Comparison of ENCODE assay signal across 8 cellular contexts in genomic region chr6:30686908-30687658, GRCh38. TPM values are rescaled to one million over a fixed set of nuclear protein-coding genes. Genes with fewer than 3 reads are reported as not detected.
A peak's percentile ranks its signal among the peaks of the same experiment; 100 is the strongest.
DNase-seq lines count a peak whose midpoint lies in the region; ATAC-seq and TF ChIP-seq lines count a peak whose summit lies in the region.

No MANE protein-coding gene starts in this region.

- H3K4me3 ChIP-seq in AG10803 (ENCODE audit: low read length) (peak overlapping the region; percentile 93), lower leg skin (ENCODE audit: low read depth, poor library complexity, severe bottlenecking) (peak overlapping the region; percentile 76)

- no peak for TF ChIP-seq CTCF in AG10803 (conservative IDR thresholded peaks at IDR 0.05; ENCODE audit: low read length)
- TF ChIP-seq CTCF in lower leg skin (IDR thresholded peaks at IDR 0.05), result no peak

- DNase-seq in AG10803 (ENCODE audit: low read depth) (peak; percentile 99), NCI-H524 treated with DMSO at 0.1 percent for 48 hours (lab: John Stamatoyannopoulos, UW) (peak; percentile 34), dermis microvascular lymphatic vessel endothelial cell (ENCODE audit: low read depth in 2 of 2) (peak; percentile 72 to 96), lower leg skin (ENCODE audit: low spot score in 2 of 2) (peak; percentile 96 to 99)
- peak; percentile 60 for DNase-seq in activated CD4-positive, alpha-beta T cell treated with anti-CD3 and anti-CD28 coated beads, Interleukin-2, amount 50 U/mL, for 1 hour
- peak; percentile 83 for DNase-seq in stimulated activated CD4-positive, alpha-beta T cell treated with anti-CD3 and anti-CD28 coated beads, Interleukin-4, amount 100 ng/mL, for 24 hours

- WGBS in lower leg skin, 2 donors, result 1 to 2% methylated on average over 48 to 49 of the region's 52 CpGs

- TF ChIP-seq POLR2A in GM19099 (IDR thresholded peaks at IDR 0.05; ENCODE audit: extremely low read depth, insufficient read length, low read depth), result peak; percentile 66
- TF ChIP-seq POLR2A in lower leg skin (IDR thresholded peaks at IDR 0.05), result no peak

- intact Hi-C loops in lower leg skin (cut with DNase I; ENCODE audit: low total_unique reads), result no loop called here

- ATAC-seq in HG03460 (IDR thresholded peaks at IDR 0.05; ENCODE audit: unreplicated experiment), result peak; percentile 44

RNA-seq across cellular contexts. Expression of gene PPP1R18, which starts 0.6 kb away (rescaled TPM):
- total RNA-seq in dermis microvascular lymphatic vessel endothelial cell (25.2 and 37.4 TPM in 2 replicates), lower leg skin (10 to 100 TPM; 23.6 to 34.1 (median 27.3) TPM)

RNA-seq across cellular contexts. Expression of gene NRM, which starts 3.7 kb away (rescaled TPM):
- total RNA-seq in dermis microvascular lymphatic vessel endothelial cell (1.8 and 2.1 TPM in 2 replicates), lower leg skin (1 to 10 TPM; 4.3 to 6.9 (median 6.1) TPM)

RNA-seq across cellular contexts. Expression of gene DHX16, which starts 14.3 kb away (rescaled TPM):
- total RNA-seq in dermis microvascular lymphatic vessel endothelial cell, result 30.3 and 36.9 TPM in 2 replicates
- total RNA-seq in lower leg skin, result 10 to 100 TPM; 25.0 to 37.0 (median 32.9) TPM

RNA-seq across cellular contexts. Expression of gene MDC1, which starts 30.0 kb away (rescaled TPM):
- 4.9 and 5.7 TPM in 2 replicates for total RNA-seq in dermis microvascular lymphatic vessel endothelial cell
- total RNA-seq in lower leg skin, result 10 to 100 TPM in 1 of 4 donors, 1 to 10 TPM in 3; 9.7 to 21.4 (median 9.8) TPM

RNA-seq across cellular contexts. Expression of gene TUBB, which starts 33.1 kb away (rescaled TPM):
- total RNA-seq in dermis microvascular lymphatic vessel endothelial cell (397 and 399 TPM in 2 replicates), lower leg skin (100 to 1,000 TPM; 119 to 179 (median 156) TPM)

Comparison
In these comparisons a context has a peak if more than half of its experiments do, and no peak if none do; other contexts are left out.
1. Peak in every context shown above with its lines: DNase-seq, ATAC-seq and H3K4me3 ChIP-seq.
2. DNase-seq: peak in every context shown above with its lines; median percentile 99 in AG10803; 98 in lower leg skin; 84 in dermis microvascular lymphatic vessel endothelial cell; 83 in stimulated activated CD4-positive, alpha-beta T cell treated with anti-CD3 and anti-CD28 coated beads, Interleukin-4, amount 100 ng/mL, for 24 hours; 60 in activated CD4-positive, alpha-beta T cell treated with anti-CD3 and anti-CD28 coated beads, Interleukin-2, amount 50 U/mL, for 1 hour; 34 in NCI-H524 treated with DMSO at 0.1 percent for 48 hours.